ENCODE assay signal across 8 cellular contexts in the genomic region with DNA sequence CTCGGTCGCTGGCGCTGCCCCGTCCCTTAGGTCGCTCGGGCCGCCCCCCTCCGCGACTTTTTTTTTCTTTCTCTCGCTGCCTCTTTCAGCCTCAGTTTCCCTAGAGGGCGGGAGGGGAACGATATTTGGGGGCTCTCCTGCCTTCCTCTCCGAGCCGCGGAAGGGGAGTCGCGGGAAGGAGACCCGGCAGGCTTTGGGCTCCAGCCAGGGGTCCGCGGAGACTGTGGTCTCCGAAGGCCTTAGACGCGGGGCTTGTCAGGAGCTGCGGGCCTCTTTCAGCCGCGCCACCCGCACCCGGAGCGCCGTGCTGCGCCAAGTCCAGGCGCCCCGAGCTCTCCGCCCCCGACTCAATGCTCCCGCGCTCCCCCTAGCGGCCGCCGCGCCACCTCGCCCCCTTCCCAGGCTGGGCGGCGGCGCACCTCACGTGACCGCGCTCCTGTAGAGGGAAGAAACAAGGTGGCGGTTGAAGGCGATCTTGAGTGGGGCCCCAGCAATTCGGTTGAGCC. TPM values are rescaled to one million over a fixed set of nuclear protein-coding genes. Genes with fewer than 3 reads are reported as not detected.
DNase-seq lines count a peak whose midpoint lies in the region; ATAC-seq and TF ChIP-seq lines count a peak whose summit lies in the region.

A gene (plus strand): TSS at position 427 of the 506 bp plus-strand sequence. CDS start 14,010 bp downstream, outside the sequence.

- H3K4me2 ChIP-seq in mammary epithelial cell (ENCODE audit: insufficient read depth, low read depth, low read length), result peak within 1 kb of the TSS; percentile 90

- H3K4me3 ChIP-seq in WI38 (ENCODE audit: low read depth, low read length) (peak within 1 kb of the TSS; percentile 72), mammary epithelial cell (replicated peaks in 1 of 3; ENCODE audit: insufficient read depth in 1 of 3, low read depth in 2 of 3, low read length in 3 of 3) (peak within 1 kb of the TSS; percentile 91 to 95 (median 94))

- H3K27me3 ChIP-seq in mammary epithelial cell (ENCODE audit: insufficient read depth, low read length), result no peaks in the 10 kb centered on the region

- no peaks in the 10 kb centered on the region for H3K4me1 ChIP-seq in mammary epithelial cell (ENCODE audit: insufficient read depth, low read length)

- peak; percentile 89 for TF ChIP-seq CTCF in WI38 (IDR thresholded peaks at IDR 0.05; ENCODE audit: low read depth, low read length)
- TF ChIP-seq CTCF in mammary epithelial cell (conservative IDR thresholded peaks at IDR 0.05 in 1 of 2, IDR thresholded peaks at IDR 0.05 in 1 of 2; ENCODE audit: extremely low read depth in 1 of 2, insufficient read depth in 1 of 2, low read depth in 1 of 2, low read length in 2 of 2), result peak; percentile 51 to 87

- dilution Hi-C loops in mammary epithelial cell (cut with HindIII; ENCODE audit: low sequenced_read_pairs), result no loop called here

- BruUV-seq in mammary epithelial cell (replicated peaks; lab: Mats Ljungman, UMichigan), result no TSS peak

- ATAC-seq in HG03064 (IDR thresholded peaks at IDR 0.05; ENCODE audit: low read depth, unreplicated experiment), result peak; percentile 69

- peak within 1 kb of the TSS; percentile 95 for H2AFZ ChIP-seq in mammary epithelial cell (ENCODE audit: low read depth, low read length)

- CTCF ChIA-PET in mammary epithelial cell (lab: Charles Lee; ENCODE audit: low non-redundant PET), result interaction anchor here (0.7 to 1.2 kb wide), 2 partner anchors 66 to 134 kb away, joined by 5 read pairs; no protein-coding TSS in a partner anchor

- intact Hi-C loops in mammary epithelial cell (cut with micrococcal nuclease), result loop anchor here (1.0 to 10.0 kb wide), 2 partner anchors 128 to 308 kb away; no protein-coding TSS in a partner anchor

- peak within 1 kb of the TSS; percentile 30 for H3K27ac ChIP-seq in mammary epithelial cell (ENCODE audit: insufficient read depth, low read depth, low read length)

- DNase-seq in NK-92 treated with Interleukin-12 subunit alpha and Interleukin-12 subunit beta, amount 100 ng/mL, for 24 hours (lab: John Stamatoyannopoulos, UW), result peak; percentile 61
- no peak for DNase-seq in NK-92 (lab: John Stamatoyannopoulos, UW; ENCODE audit: unreplicated experiment)
- peak; percentile 39 for DNase-seq in NCI-H2196 treated with DMSO at 0.1 percent for 48 hours (lab: John Stamatoyannopoulos, UW; ENCODE audit: unreplicated experiment)
- peak; percentile 76 for DNase-seq in mammary epithelial cell
- DNase-seq in iris pigment epithelial cell (ENCODE audit: low read depth), result peak; percentile 68
- peak; percentile 76 to 87 for DNase-seq in stimulated activated CD4-positive, alpha-beta T cell treated with anti-CD3 and anti-CD28 coated beads, Interleukin-12 subunit alpha, Interleukin-12 subunit beta, amount 100 ng/mL, for 24 hours (ENCODE audit: low read depth in 2 of 2)

- no peaks in the 10 kb centered on the region for H3K9me3 ChIP-seq in mammary epithelial cell (replicated peaks; ENCODE audit: insufficient read depth, low read length)

- 8% methylated on average over 5 of the region's 51 CpGs for WGBS in mammary epithelial cell (ENCODE audit: low coverage, missing lambda C conversion rate)

- peaks cover 34% of the 10 kb centered on the region for H3K79me2 ChIP-seq in mammary epithelial cell (ENCODE audit: insufficient read depth, low read length)

- H3K9ac ChIP-seq in mammary epithelial cell (ENCODE audit: insufficient read depth, low read length), result peak within 1 kb of the TSS; percentile 72

- H3K36me3 ChIP-seq in mammary epithelial cell (ENCODE audit: insufficient read depth, low read length), result no peaks in the 10 kb centered on the region

- no peaks in the 10 kb centered on the region for H4K20me1 ChIP-seq in mammary epithelial cell (ENCODE audit: insufficient read depth, low read length)

- in situ Hi-C loops in mammary epithelial cell (cut with MboI; ENCODE audit: low sequenced_read_pairs in 2 of 2), result loop anchor here (5.0 to 25.0 kb wide), 3 partner anchors 128 to 330 kb away; a partner anchor contains a TSS

RNA-seq across cellular contexts. Expression of the gene that starts here (rescaled TPM):
- 10 to 100 TPM in 1 of 2 donors, 1 to 10 TPM in 1; 8.0 to 13.6 TPM for total RNA-seq in mammary epithelial cell
- 5.2 TPM for polyA plus RNA-seq in mammary epithelial cell
- 1.8 TPM for polyA minus RNA-seq in mammary epithelial cell
